Comparison of ENCODE assay signal across 22 cellular contexts in genomic region chr6:19127085-19127484, GRCh38.
"Had no signal": no experiment of that assay in that cellular context is flagged by ENCODE, and none has a peak within 500 bp of the region (broad histone marks: within the 10 kb centered on the region; RNA-seq: fewer than 3 reads in every experiment).

No MANE protein-coding gene starts in this region.

- H3K4me1 ChIP-seq: Peyer's patch, SJCRH30 had no signal

- H3K9me3 ChIP-seq: MG63, Peyer's patch, SJCRH30 had no signal

- ATAC-seq: HepG2, Right ventricle myocardium inferior, SK-N-SH treated with all-trans-retinoic acid at 6 μM for 48 hours had no signal

- H3K4me3 ChIP-seq: MG63, PC-9, Peyer's patch, SJCRH30 had no signal

- H3K4me2 ChIP-seq: PC-9 had no signal

- H3K36me3 ChIP-seq: MG63, Peyer's patch, SJCRH30 had no signal

- H3K27ac ChIP-seq: PC-9, Peyer's patch, SJCRH30 had no signal

- H2AFZ ChIP-seq: PC-9 had no signal

- DNase-seq: IMR-90, Karpas-422, KG1, MG63, NCI-H1092, NCI-H1105 treated with DMSO at 0.1 percent for 48 hours, NCI-H1417 treated with DMSO at 0.1 percent for 48 hours, NCI-H146, NCI-H1694 treated with DMSO at 0.1 percent for 48 hours, NCI-H1930, NCI-H2081, NCI-H2227 treated with DMSO at 0.1 percent for 48 hours, NCI-H524, NCI-H526 treated with DMSO at 0.1 percent for 48 hours, NCI-H748 treated with DMSO at 0.1 percent for 48 hours, PC-9, Peyer's patch, SHP77 treated with DMSO at 0.1 percent for 48 hours, SJCRH30 had no signal

- H3K27me3 ChIP-seq: MG63, Peyer's patch, SJCRH30 had no signal
